35 cellular contexts compared by ENCODE assay signal in genomic region chr2:223600056-223600455, GRCh38. TPM values are rescaled to one million over a fixed set of nuclear protein-coding genes. Genes with fewer than 3 reads are reported as not detected.
DNase-seq lines count a peak whose midpoint lies in the region; ATAC-seq and TF ChIP-seq lines count a peak whose summit lies in the region.
"Had no signal": no experiment of that assay in that cellular context is flagged by ENCODE, and none has a peak within 500 bp of the region (broad histone marks: within the 10 kb centered on the region; RNA-seq: fewer than 3 reads in every experiment).

No MANE protein-coding gene starts in this region.

- H3K4me3 Mint-ChIP-seq in osteocyte (ENCODE audit: unreplicated experiment), result peak overlapping the region; percentile 68
- H3K4me3 Mint-ChIP-seq: activated CD4-positive, alpha-beta T cell treated with anti-CD3 and anti-CD28 coated beads, Interleukin-2, amount 10 ng/mL, durations not matched to agents 24 days and 14 days; activated naive CD8-positive, alpha-beta T cell treated with anti-CD3 and anti-CD28 coated beads, Interleukin-2, amount 50 U/mL, for 24 hours; activated T-cell treated with anti-CD3 and anti-CD28 coated beads, Interleukin-2, amount 50 U/mL, for 24 hours; immature natural killer cell; naive thymus-derived CD4-positive, alpha-beta T cell had no signal

- H3K4me3 ChIP-seq in BE2C (ENCODE audit: low read depth, low read length) (peak overlapping the region; percentile 92), RWPE2 (ENCODE audit: severe bottlenecking) (no peak overlapping the region)
- H3K4me3 ChIP-seq: BLaER1, body of pancreas, gastrocnemius medialis, left lung, PC-9, stomach, tibial artery had no signal

- H3K27ac ChIP-seq in RWPE2 (ENCODE audit: poor library complexity, severe bottlenecking), result peak overlapping the region; percentile 70
- H3K27ac ChIP-seq: BLaER1, body of pancreas, gastrocnemius medialis, PC-9, stomach, tibial artery had no signal

- H3K9me3 Mint-ChIP-seq in osteocyte (ENCODE audit: unreplicated experiment), result peaks cover 4% of the 10 kb centered on the region
- H3K9me3 Mint-ChIP-seq: activated CD4-positive, alpha-beta T cell treated with anti-CD3 and anti-CD28 coated beads, Interleukin-2, amount 10 ng/mL, durations not matched to agents 24 days and 14 days; activated naive CD8-positive, alpha-beta T cell treated with anti-CD3 and anti-CD28 coated beads, Interleukin-2, amount 50 U/mL, for 24 hours; activated T-cell treated with anti-CD3 and anti-CD28 coated beads, Interleukin-2, amount 50 U/mL, for 24 hours had no signal

- peaks cover 33% of the 10 kb centered on the region for H3K4me1 ChIP-seq in BE2C
- H3K4me1 ChIP-seq in RWPE2 (ENCODE audit: insufficient read depth, poor library complexity, severe bottlenecking), result peaks cover 13% of the 10 kb centered on the region
- H3K4me1 ChIP-seq: body of pancreas, gastrocnemius medialis had no signal

- peaks cover 55% of the 10 kb centered on the region for H3K4me1 Mint-ChIP-seq in osteocyte (ENCODE audit: unreplicated experiment)
- H3K4me1 Mint-ChIP-seq: activated naive CD8-positive, alpha-beta T cell treated with anti-CD3 and anti-CD28 coated beads, Interleukin-2, amount 50 U/mL, for 24 hours; immature natural killer cell had no signal

- H3K27me3 ChIP-seq in BE2C, result no peaks in the 10 kb centered on the region
- H3K27me3 ChIP-seq in RWPE2 (ENCODE audit: insufficient read depth, poor library complexity, severe bottlenecking), result no peaks in the 10 kb centered on the region
- H3K27me3 ChIP-seq: BLaER1, body of pancreas, gastrocnemius medialis, stomach, tibial artery had no signal

- peaks cover 14% of the 10 kb centered on the region for H3K36me3 Mint-ChIP-seq in osteocyte (ENCODE audit: unreplicated experiment)
- H3K36me3 Mint-ChIP-seq: immature natural killer cell had no signal

- peaks cover 38% of the 10 kb centered on the region for H3K36me3 ChIP-seq in BE2C
- no peaks in the 10 kb centered on the region for H3K36me3 ChIP-seq in RWPE2 (ENCODE audit: low read depth)
- H3K36me3 ChIP-seq: BLaER1, gastrocnemius medialis, left lung, stomach, tibial artery had no signal

- H3K9me3 ChIP-seq in BE2C, result no peaks in the 10 kb centered on the region
- no peaks in the 10 kb centered on the region for H3K9me3 ChIP-seq in RWPE2 (ENCODE audit: severe bottlenecking)
- H3K9me3 ChIP-seq: BLaER1, body of pancreas, gastrocnemius medialis, left lung, stomach, tibial artery had no signal

- DNase-seq in BE2C, result no peak
- no peak for DNase-seq in RWPE2 (ENCODE audit: low spot score)
- peak; percentile 44 for DNase-seq in fibroblast of gingiva (ENCODE audit: low read depth)
- DNase-seq in osteocyte (ENCODE audit: extremely low spot score, unreplicated experiment), result no peak
- no peak for DNase-seq in midbrain (lab: John Stamatoyannopoulos, UW)
- DNase-seq: ACHN; activated CD4-positive, alpha-beta T cell treated with anti-CD3 and anti-CD28 coated beads, Interleukin-2, amount 10 ng/mL, durations not matched to agents 24 days and 14 days; activated naive CD8-positive, alpha-beta T cell treated with anti-CD3 and anti-CD28 coated beads, Interleukin-2, amount 50 U/mL, for 24 hours; activated T-cell treated with anti-CD3 and anti-CD28 coated beads, Interleukin-2, amount 50 U/mL, for 24 hours; body of pancreas; effector CD4-positive, alpha-beta T cell; erythroblast; gastrocnemius medialis; hippocampal formation; immature natural killer cell; Kasumi-1; left lung; naive thymus-derived CD4-positive, alpha-beta T cell; NCI-H1048; NCI-H187 treated with DMSO at 0.1 percent for 48 hours; NCI-H2171 treated with DMSO at 0.1 percent for 48 hours; NCI-H510A treated with DMSO at 0.1 percent for 48 hours; occipital lobe; PC-9; Right ventricle myocardium superior; stimulated activated CD4-positive, alpha-beta T cell treated with anti-CD3 and anti-CD28 coated beads, Interleukin-2, amount 100 ng/mL, for 24 hours; stomach; SW 1271; T-helper 9 cell; tibial artery had no signal

- H3K27me3 Mint-ChIP-seq in osteocyte (ENCODE audit: unreplicated experiment), result no peaks in the 10 kb centered on the region

- H3K27ac Mint-ChIP-seq in osteocyte (ENCODE audit: unreplicated experiment), result peak overlapping the region; percentile 96
- H3K27ac Mint-ChIP-seq: activated CD4-positive, alpha-beta T cell treated with anti-CD3 and anti-CD28 coated beads, Interleukin-2, amount 10 ng/mL, durations not matched to agents 24 days and 14 days; activated naive CD8-positive, alpha-beta T cell treated with anti-CD3 and anti-CD28 coated beads, Interleukin-2, amount 50 U/mL, for 24 hours; activated T-cell treated with anti-CD3 and anti-CD28 coated beads, Interleukin-2, amount 50 U/mL, for 24 hours; immature natural killer cell; naive thymus-derived CD4-positive, alpha-beta T cell had no signal

- ATAC-seq in RWPE2 (ENCODE audit: low read depth), result no peak
- ATAC-seq in HG02678 (IDR thresholded peaks at IDR 0.05; ENCODE audit: unreplicated experiment), result no peak
- ATAC-seq in GM19324 (IDR thresholded peaks at IDR 0.05; ENCODE audit: low FRiP score, unreplicated experiment), result no peak
- ATAC-seq in HG03159 (IDR thresholded peaks at IDR 0.05; ENCODE audit: unreplicated experiment), result no peak
- ATAC-seq: activated naive CD8-positive, alpha-beta T cell treated with anti-CD3 and anti-CD28 coated beads, Interleukin-2, amount 50 U/mL, for 24 hours; body of pancreas; gastrocnemius medialis; left lung; naive thymus-derived CD4-positive, alpha-beta T cell had no signal

- TF ChIP-seq CTCF in BE2C (IDR thresholded peaks at IDR 0.05; ENCODE audit: low read depth, low read length) (no peak), RWPE2 (IDR thresholded peaks at IDR 0.05; ENCODE audit: poor library complexity, severe bottlenecking) (no peak), osteocyte (IDR thresholded peaks at IDR 0.05) (no peak)

RNA-seq across cellular contexts. Expression of gene SCG2, which starts 2.1 kb away (rescaled TPM):
- polyA plus RNA-seq in BE2C (2012; ENCODE audit: insufficient read depth, insufficient read length, low read depth), result 592 TPM
- total RNA-seq in osteocyte, result 132 and 134 TPM in 2 replicates
- total RNA-seq: activated CD4-positive, alpha-beta T cell treated with anti-CD3 and anti-CD28 coated beads, Interleukin-2, amount 10 ng/mL, durations not matched to agents 24 days and 14 days; activated CD8-positive, alpha-beta memory T cell treated with anti-CD3 and anti-CD28 coated beads for 36 hours; gastrocnemius medialis; Right ventricle myocardium superior had no signal
- polyA plus RNA-seq: immature natural killer cell; naive thymus-derived CD4-positive, alpha-beta T cell had no signal
